ENCODE assay signal across 1 cellular context in the genomic region with DNA sequence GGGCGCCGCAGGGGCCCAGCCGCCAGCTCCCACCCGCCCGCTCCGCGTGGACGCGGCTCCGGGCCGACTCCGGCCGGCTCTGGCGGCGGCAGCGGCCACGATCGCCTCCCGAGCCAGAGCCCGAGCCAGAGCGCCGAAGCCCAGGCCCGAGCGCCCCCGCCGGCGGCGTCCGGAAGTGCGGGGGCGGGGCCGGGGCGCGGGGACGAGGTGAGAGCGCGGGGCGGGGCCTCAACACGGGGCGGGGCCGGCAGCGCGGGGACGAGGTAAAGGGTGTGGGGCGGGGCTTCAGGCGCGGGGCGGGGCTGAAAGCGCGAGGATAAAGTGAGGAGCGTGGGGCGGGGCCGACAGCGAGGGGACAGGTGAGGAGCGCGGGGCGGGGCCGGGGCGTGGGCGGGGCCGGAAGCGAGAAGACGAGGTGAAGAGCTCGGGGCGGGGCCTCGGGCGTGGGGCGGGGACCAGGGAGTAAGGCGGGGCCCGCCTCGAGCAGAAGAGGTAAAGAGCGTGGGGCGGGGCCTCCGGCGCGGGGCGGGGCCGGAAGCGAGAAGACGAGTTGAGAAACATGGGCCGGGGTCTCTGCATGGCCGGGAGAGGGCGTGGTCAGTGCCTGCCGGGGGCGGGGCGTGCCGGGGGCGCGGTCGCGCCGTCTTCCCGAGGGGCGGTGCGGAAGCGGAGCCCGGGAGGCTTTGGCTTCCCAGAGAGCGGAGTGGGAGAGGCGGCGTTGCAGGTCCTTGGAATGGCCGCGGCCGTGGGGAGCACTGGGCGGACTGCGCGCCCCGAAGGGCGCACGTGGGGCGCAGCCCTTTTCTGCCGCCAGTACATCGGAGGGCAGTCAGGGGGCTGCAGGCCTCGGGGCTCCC.
TF ChIP-seq lines count a peak whose summit lies in the region.

Gene AXIN1 (minus strand): TSS at position 177 of the 857 bp plus-strand sequence. CDS start 5,698 bp downstream, outside the sequence.

TF ChIP-seq in HepG2, 621 proteins besides CTCF, POLR2A, EP300 and RAD21 (continued from another document and continues in another):
- peak; percentile 76; the same call in 1 of the 2 replicates for TF ChIP-seq HES4 (CRISPR knock-in tag; IDR thresholded peaks at IDR 0.05; ENCODE audit: borderline replicate concordance)
- peak; percentile 58; the same call in 1 of the 2 replicates for TF ChIP-seq ZFP91 (CRISPR knock-in tag; IDR thresholded peaks at IDR 0.05; ENCODE audit: borderline replicate concordance)
- TF ChIP-seq, protein P1, sequence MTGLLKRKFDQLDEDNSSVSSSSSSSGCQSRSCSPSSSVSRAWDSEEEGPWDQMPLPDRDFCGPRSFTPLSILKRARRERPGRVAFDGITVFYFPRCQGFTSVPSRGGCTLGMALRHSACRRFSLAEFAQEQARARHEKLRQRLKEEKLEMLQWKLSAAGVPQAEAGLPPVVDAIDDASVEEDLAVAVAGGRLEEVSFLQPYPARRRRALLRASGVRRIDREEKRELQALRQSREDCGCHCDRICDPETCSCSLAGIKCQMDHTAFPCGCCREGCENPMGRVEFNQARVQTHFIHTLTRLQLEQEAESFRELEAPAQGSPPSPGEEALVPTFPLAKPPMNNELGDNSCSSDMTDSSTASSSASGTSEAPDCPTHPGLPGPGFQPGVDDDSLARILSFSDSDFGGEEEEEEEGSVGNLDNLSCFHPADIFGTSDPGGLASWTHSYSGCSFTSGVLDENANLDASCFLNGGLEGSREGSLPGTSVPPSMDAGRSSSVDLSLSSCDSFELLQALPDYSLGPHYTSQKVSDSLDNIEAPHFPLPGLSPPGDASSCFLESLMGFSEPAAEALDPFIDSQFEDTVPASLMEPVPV (CRISPR knock-in tag; IDR thresholded peaks at IDR 0.05) = peak; percentile 34; the same call in 1 of the 2 replicates
- TF ChIP-seq SP5 (CRISPR knock-in tag; IDR thresholded peaks at IDR 0.05; ENCODE audit: borderline replicate concordance, low read depth) = peak; percentile 70; the same call in 1 of the 2 replicates
- TF ChIP-seq, protein P2, sequence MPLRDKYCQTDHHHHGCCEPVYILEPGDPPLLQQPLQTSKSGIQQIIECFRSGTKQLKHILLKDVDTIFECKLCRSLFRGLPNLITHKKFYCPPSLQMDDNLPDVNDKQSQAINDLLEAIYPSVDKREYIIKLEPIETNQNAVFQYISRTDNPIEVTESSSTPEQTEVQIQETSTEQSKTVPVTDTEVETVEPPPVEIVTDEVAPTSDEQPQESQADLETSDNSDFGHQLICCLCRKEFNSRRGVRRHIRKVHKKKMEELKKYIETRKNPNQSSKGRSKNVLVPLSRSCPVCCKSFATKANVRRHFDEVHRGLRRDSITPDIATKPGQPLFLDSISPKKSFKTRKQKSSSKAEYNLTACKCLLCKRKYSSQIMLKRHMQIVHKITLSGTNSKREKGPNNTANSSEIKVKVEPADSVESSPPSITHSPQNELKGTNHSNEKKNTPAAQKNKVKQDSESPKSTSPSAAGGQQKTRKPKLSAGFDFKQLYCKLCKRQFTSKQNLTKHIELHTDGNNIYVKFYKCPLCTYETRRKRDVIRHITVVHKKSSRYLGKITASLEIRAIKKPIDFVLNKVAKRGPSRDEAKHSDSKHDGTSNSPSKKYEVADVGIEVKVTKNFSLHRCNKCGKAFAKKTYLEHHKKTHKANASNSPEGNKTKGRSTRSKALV (CRISPR knock-in tag; IDR thresholded peaks at IDR 0.05) = 0 out of 2 replicates have a peak, but pooled peaks have one; percentile 45
- peak; percentile 79 for TF ChIP-seq PHF8 (CRISPR knock-in tag; IDR thresholded peaks at IDR 0.05)
- TF ChIP-seq MXI1 (IDR thresholded peaks at IDR 0.05; ENCODE audit: borderline replicate concordance, low read depth, low read length) = peak; percentile 67; the same call in 1 of the 3 replicates
- 0 out of 2 replicates have a peak, but pooled peaks have one; percentile 25 for TF ChIP-seq RFXAP (CRISPR knock-in tag; IDR thresholded peaks at IDR 0.05; ENCODE audit: borderline replicate concordance)
- TF ChIP-seq DDIT3 (CRISPR knock-in tag; IDR thresholded peaks at IDR 0.05) = no peak
- peak; percentile 82 for TF ChIP-seq ZNF605 (CRISPR knock-in tag; IDR thresholded peaks at IDR 0.05)
- no peak for TF ChIP-seq ZNF841 (CRISPR knock-in tag; IDR thresholded peaks at IDR 0.05; ENCODE audit: borderline replicate concordance)
- TF ChIP-seq ZSCAN20 (CRISPR knock-in tag; IDR thresholded peaks at IDR 0.05; ENCODE audit: borderline replicate concordance) = no peak
- 0 out of 2 replicates have a peak, but pooled peaks have one; percentile 35 for TF ChIP-seq GATAD1 (CRISPR knock-in tag; IDR thresholded peaks at IDR 0.05)
- TF ChIP-seq NFYB (CRISPR knock-in tag; IDR thresholded peaks at IDR 0.05) = 0 out of 2 replicates have a peak, but pooled peaks have one; percentile 25
- TF ChIP-seq MBNL3 (CRISPR knock-in tag; conservative IDR thresholded peaks at IDR 0.05) = no peak
- TF ChIP-seq, protein P3, sequence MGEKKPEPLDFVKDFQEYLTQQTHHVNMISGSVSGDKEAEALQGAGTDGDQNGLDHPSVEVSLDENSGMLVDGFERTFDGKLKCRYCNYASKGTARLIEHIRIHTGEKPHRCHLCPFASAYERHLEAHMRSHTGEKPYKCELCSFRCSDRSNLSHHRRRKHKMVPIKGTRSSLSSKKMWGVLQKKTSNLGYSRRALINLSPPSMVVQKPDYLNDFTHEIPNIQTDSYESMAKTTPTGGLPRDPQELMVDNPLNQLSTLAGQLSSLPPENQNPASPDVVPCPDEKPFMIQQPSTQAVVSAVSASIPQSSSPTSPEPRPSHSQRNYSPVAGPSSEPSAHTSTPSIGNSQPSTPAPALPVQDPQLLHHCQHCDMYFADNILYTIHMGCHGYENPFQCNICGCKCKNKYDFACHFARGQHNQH (CRISPR knock-in tag; IDR thresholded peaks at IDR 0.05) = no peak
- no peak for TF ChIP-seq JDP2 (CRISPR knock-in tag; IDR thresholded peaks at IDR 0.05; ENCODE audit: borderline replicate concordance)
- 0 out of 2 replicates have a peak, but pooled peaks have one; percentile 58 for TF ChIP-seq CAMTA2 (CRISPR knock-in tag; IDR thresholded peaks at IDR 0.05; ENCODE audit: borderline replicate concordance)
- 0 out of 2 replicates have a peak, but pooled peaks have one; percentile 66 for TF ChIP-seq ZNF430 (CRISPR knock-in tag; IDR thresholded peaks at IDR 0.05)
- TF ChIP-seq ELF3 (CRISPR knock-in tag; IDR thresholded peaks at IDR 0.05) = peak; percentile 33; the same call in 1 of the 2 replicates
- peak; percentile 47; the same call in 1 of the 2 replicates for TF ChIP-seq ZGPAT (CRISPR knock-in tag; IDR thresholded peaks at IDR 0.05)
- TF ChIP-seq FOXK2 (IDR thresholded peaks at IDR 0.05) = peak; percentile 41; the same call in 1 of the 2 replicates
- TF ChIP-seq, protein P4, sequence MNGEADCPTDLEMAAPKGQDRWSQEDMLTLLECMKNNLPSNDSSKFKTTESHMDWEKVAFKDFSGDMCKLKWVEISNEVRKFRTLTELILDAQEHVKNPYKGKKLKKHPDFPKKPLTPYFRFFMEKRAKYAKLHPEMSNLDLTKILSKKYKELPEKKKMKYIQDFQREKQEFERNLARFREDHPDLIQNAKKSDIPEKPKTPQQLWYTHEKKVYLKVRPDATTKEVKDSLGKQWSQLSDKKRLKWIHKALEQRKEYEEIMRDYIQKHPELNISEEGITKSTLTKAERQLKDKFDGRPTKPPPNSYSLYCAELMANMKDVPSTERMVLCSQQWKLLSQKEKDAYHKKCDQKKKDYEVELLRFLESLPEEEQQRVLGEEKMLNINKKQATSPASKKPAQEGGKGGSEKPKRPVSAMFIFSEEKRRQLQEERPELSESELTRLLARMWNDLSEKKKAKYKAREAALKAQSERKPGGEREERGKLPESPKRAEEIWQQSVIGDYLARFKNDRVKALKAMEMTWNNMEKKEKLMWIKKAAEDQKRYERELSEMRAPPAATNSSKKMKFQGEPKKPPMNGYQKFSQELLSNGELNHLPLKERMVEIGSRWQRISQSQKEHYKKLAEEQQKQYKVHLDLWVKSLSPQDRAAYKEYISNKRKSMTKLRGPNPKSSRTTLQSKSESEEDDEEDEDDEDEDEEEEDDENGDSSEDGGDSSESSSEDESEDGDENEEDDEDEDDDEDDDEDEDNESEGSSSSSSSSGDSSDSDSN (CRISPR knock-in tag; IDR thresholded peaks at IDR 0.05) = peak; percentile 31; the same call in 1 of the 2 replicates
- no peak for TF ChIP-seq REPIN1 (CRISPR knock-in tag; IDR thresholded peaks at IDR 0.05; ENCODE audit: borderline replicate concordance, low read depth)
- TF ChIP-seq, protein P5, sequence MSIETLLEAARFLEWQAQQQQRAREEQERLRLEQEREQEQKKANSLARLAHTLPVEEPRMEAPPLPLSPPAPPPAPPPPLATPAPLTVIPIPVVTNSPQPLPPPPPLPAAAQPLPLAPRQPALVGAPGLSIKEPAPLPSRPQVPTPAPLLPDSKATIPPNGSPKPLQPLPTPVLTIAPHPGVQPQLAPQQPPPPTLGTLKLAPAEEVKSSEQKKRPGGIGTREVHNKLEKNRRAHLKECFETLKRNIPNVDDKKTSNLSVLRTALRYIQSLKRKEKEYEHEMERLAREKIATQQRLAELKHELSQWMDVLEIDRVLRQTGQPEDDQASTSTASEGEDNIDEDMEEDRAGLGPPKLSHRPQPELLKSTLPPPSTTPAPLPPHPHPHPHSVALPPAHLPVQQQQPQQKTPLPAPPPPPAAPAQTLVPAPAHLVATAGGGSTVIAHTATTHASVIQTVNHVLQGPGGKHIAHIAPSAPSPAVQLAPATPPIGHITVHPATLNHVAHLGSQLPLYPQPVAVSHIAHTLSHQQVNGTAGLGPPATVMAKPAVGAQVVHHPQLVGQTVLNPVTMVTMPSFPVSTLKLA (IDR thresholded peaks at IDR 0.05) = peak; percentile 38; the same call in 1 of the 2 replicates
- no peak for TF ChIP-seq RFX5 (IDR thresholded peaks at IDR 0.05; ENCODE audit: low read depth, low read length)
- TF ChIP-seq TCF12 (IDR thresholded peaks at IDR 0.05) = no peak
- 0 out of 2 replicates have a peak, but pooled peaks have one; percentile 37 for TF ChIP-seq TCF12 (CRISPR knock-in tag; IDR thresholded peaks at IDR 0.05)
- no peak for TF ChIP-seq ZNF883 (CRISPR knock-in tag; IDR thresholded peaks at IDR 0.05; ENCODE audit: not compliant biosample characterization)
- TF ChIP-seq EEA1 (CRISPR knock-in tag; IDR thresholded peaks at IDR 0.05; ENCODE audit: borderline replicate concordance) = peak; percentile 93; the same call in 1 of the 2 replicates
- no peak for TF ChIP-seq ZNF180 (CRISPR knock-in tag; IDR thresholded peaks at IDR 0.05; ENCODE audit: borderline replicate concordance, low read depth)
- peak; percentile 83 for TF ChIP-seq POLR2AphosphoS5 (IDR thresholded peaks at IDR 0.05; ENCODE audit: low read depth, low read length)
- peak; percentile 78 for TF ChIP-seq ZNF709 (CRISPR knock-in tag; IDR thresholded peaks at IDR 0.05)
- TF ChIP-seq RXRA (CRISPR knock-in tag; IDR thresholded peaks at IDR 0.05) = 0 out of 2 replicates have a peak, but pooled peaks have one; percentile 33
- TF ChIP-seq HDAC2 (CRISPR knock-in tag; IDR thresholded peaks at IDR 0.05) = 0 out of 2 replicates have a peak, but pooled peaks have one; percentile 16
- peak; percentile 41; the same call in 1 of the 2 replicates for TF ChIP-seq GATA4 (IDR thresholded peaks at IDR 0.05; ENCODE audit: borderline replicate concordance, low read depth)
- peak; percentile 84 for TF ChIP-seq ZNF263 (CRISPR knock-in tag; IDR thresholded peaks at IDR 0.05)
- TF ChIP-seq ZNF746 (CRISPR knock-in tag; IDR thresholded peaks at IDR 0.05) = no peak
- peak; percentile 37 for TF ChIP-seq TEAD3 (CRISPR knock-in tag; optimal IDR thresholded peaks at IDR 0.05; ENCODE audit: borderline replicate concordance)
- TF ChIP-seq MXD3 (CRISPR knock-in tag; IDR thresholded peaks at IDR 0.05) = peak; percentile 74; the same call in 1 of the 2 replicates
- TF ChIP-seq ELF4 (CRISPR knock-in tag; IDR thresholded peaks at IDR 0.05; ENCODE audit: borderline replicate concordance) = no peak
